In the genomic region with DNA sequence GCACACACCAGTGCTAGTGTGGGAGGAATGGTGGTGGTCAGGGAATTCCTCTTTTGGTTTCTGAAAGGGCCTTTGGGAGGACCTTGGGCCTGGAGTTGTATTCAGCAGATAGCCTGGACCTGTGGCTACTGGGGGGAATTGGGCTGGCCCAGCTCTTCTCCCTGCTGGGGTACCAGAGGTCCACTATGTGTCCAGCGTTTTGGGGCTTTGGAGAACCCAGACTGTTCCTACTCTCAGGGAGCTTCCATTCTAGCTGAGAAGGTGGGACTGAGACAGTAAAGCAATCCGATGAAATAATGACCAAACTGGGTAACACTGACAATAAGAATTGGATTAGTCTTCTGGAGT, we compare ENCODE assay signal across 2 cellular contexts.
TF ChIP-seq lines count a peak whose summit lies in the region.

No MANE protein-coding gene starts in this region.

TF ChIP-seq in H1, 55 proteins besides CTCF, POLR2A, EP300 and RAD21:
- no peak for TF ChIP-seq BRCA1 (IDR thresholded peaks at IDR 0.05; ENCODE audit: low read depth, low read length)
- no peak for TF ChIP-seq CHD1 (IDR thresholded peaks at IDR 0.05; ENCODE audit: low read depth, low read length)
- no peak for TF ChIP-seq NRF1 (IDR thresholded peaks at IDR 0.05; ENCODE audit: low read depth, low read length)

TF ChIP-seq in GM12891, 5 proteins besides CTCF, POLR2A, EP300 and RAD21:
- no peak for TF ChIP-seq POLR2AphosphoS5 (IDR thresholded peaks at IDR 0.05; ENCODE audit: low read depth, low read length)
- TF ChIP-seq POU2F2 (IDR thresholded peaks at IDR 0.05; ENCODE audit: low read depth, low read length), result no peak
- no peak for TF ChIP-seq TAF1 (IDR thresholded peaks at IDR 0.05; ENCODE audit: low read depth, low read length)
- TF ChIP-seq SPI1 (IDR thresholded peaks at IDR 0.05; ENCODE audit: low read depth, low read length), result no peak
- no peak for TF ChIP-seq PAX5 (IDR thresholded peaks at IDR 0.05; ENCODE audit: insufficient read depth, low read length, severe bottlenecking)
